25 cellular contexts compared by ENCODE assay signal in the genomic region with DNA sequence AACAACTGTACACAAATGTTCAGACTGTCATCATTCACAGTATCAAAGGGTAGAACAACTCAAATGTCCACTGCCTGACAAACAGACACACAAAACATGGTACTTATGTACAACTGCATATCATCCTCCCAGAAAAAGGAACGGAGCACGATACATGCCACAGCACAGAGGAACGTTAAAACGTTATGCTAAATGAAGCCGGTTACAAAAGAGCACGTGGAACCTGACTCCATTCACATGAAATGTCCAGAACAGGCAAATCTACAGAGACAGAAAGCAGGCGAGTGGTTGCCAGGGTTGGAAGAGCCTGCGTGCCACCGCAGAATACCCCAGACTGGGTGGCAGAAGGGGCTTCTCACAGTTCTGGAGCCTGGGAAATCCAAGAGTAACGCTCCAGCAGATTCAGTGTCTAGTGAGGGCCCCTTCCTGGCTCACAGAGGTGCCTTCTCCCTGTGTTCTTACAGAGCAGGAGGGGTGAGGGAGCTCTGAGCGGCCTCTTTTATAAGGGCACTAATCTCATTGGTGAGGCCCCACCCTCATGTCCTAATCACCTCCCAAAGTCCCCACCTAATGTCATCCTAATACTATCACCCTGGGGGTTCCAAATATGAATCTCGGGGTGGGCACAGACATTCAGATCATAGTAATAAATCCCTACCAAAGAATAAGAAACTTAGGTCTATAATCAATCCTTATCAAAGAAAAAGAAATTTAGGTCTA.
DNase-seq lines count a peak whose midpoint lies in the region; ATAC-seq and TF ChIP-seq lines count a peak whose summit lies in the region.
"Had no signal": no experiment of that assay in that cellular context is flagged by ENCODE, and none has a peak within 500 bp of the region (broad histone marks: within the 10 kb centered on the region; RNA-seq: fewer than 3 reads in every experiment).

No MANE protein-coding gene starts in this region.

- peak overlapping the region; percentile 76 for H3K4me2 ChIP-seq in Loucy (ENCODE audit: low read depth, low read length, poor library complexity, severe bottlenecking)
- H3K4me2 ChIP-seq: hepatocyte had no signal

- peaks cover 5% of the 10 kb centered on the region for H3K9me3 Mint-ChIP-seq in central memory CD8-positive, alpha-beta T cell

- H3K27ac Mint-ChIP-seq in central memory CD8-positive, alpha-beta T cell (ENCODE audit: low read depth), result no peak overlapping the region
- H3K27ac Mint-ChIP-seq: mesothelial cell of epicardium had no signal

- peaks cover 27% of the 10 kb centered on the region for H3K9me3 ChIP-seq in Loucy (ENCODE audit: insufficient read depth, low read depth, low read length)
- H3K9me3 ChIP-seq: breast epithelium had no signal

- H3K27me3 ChIP-seq in Loucy (ENCODE audit: insufficient read depth, low read length, poor library complexity, severe bottlenecking), result no peaks in the 10 kb centered on the region
- H3K27me3 ChIP-seq: breast epithelium, hepatocyte, ovary, SJCRH30 had no signal

- H3K9me2 ChIP-seq in Loucy (replicated peaks; ENCODE audit: low read depth, low read length), result no peaks in the 10 kb centered on the region

- H3K4me3 Mint-ChIP-seq in central memory CD8-positive, alpha-beta T cell, result peak overlapping the region; percentile 2
- H3K4me3 Mint-ChIP-seq: mesothelial cell of epicardium had no signal

- H3K4me1 Mint-ChIP-seq in central memory CD8-positive, alpha-beta T cell, result peaks cover 11% of the 10 kb centered on the region

- DNase-seq in activated effector memory CD4-positive, alpha-beta T cell treated with anti-CD3 and anti-CD28 coated beads, Interleukin-2, amount 50 U/mL, for 16 hours, result peak; percentile 25
- no peak for DNase-seq in activated effector memory CD4-positive, alpha-beta T cell treated with Interleukin-2 at 50 U/mL for 16 hours
- no peak for DNase-seq in central memory CD8-positive, alpha-beta T cell (ENCODE audit: low spot score in 2 of 2)
- peak; percentile 14 for DNase-seq in stimulated activated CD8-positive, alpha-beta memory T cell treated with anti-CD3 and anti-CD28 coated beads, Interleukin-4, amount 100 ng/mL, for 48 hours
- DNase-seq in DMS 273 treated with DMSO at 0.1 percent for 48 hours (lab: John Stamatoyannopoulos, UW) (no peak), AG08395 (ENCODE audit: low spot score) (no peak)
- DNase-seq: amniotic stem cell; effector memory CD4-positive, alpha-beta T cell; naive thymus-derived CD4-positive, alpha-beta T cell; NCI-H1436 treated with DMSO at 0.1 percent for 48 hours; NCI-H510A; SJCRH30; stimulated activated CD4-positive, alpha-beta T cell treated with anti-CD3 and anti-CD28 coated beads, Interleukin-12 subunit alpha, Interleukin-12 subunit beta, amount 100 ng/mL, for 4 hours; stimulated activated CD4-positive, alpha-beta T cell treated with anti-CD3 and anti-CD28 coated beads, Interleukin-4, amount 100 ng/mL, for 4 hours; stimulated activated naive CD8-positive, alpha-beta T cell treated with anti-CD3 and anti-CD28 coated beads, Interleukin-15, Interleukin-2, amounts not matched to agents 100 U/mL and 50 U/mL, for 24 hours; T-cell had no signal

- ATAC-seq in central memory CD8-positive, alpha-beta T cell (replicated peaks; ENCODE audit: extremely low read depth, poor library complexity, severe bottlenecking), result no peak
- no peak for ATAC-seq in HG02571 (IDR thresholded peaks at IDR 0.05; ENCODE audit: unreplicated experiment)
- ATAC-seq: esophagus mucosa; HCT116; naive thymus-derived CD4-positive, alpha-beta T cell; right cardiac atrium; stimulated activated naive CD8-positive, alpha-beta T cell treated with anti-CD3 and anti-CD28 coated beads, Interleukin-15, Interleukin-2, amounts not matched to agents 100 U/mL and 50 U/mL, for 24 hours; T-cell had no signal

- peaks cover 41% of the 10 kb centered on the region for H3K4me1 ChIP-seq in Loucy (ENCODE audit: insufficient read depth, low read length, poor library complexity, severe bottlenecking)
- H3K4me1 ChIP-seq: SJCRH30 had no signal

- H3K4me3 ChIP-seq in Loucy (ENCODE audit: low read length, poor library complexity, severe bottlenecking), result peak overlapping the region; percentile 74
- H3K4me3 ChIP-seq: breast epithelium, hepatocyte, ovary, SJCRH30 had no signal

- H3F3A ChIP-seq in Loucy (ENCODE audit: low read depth), result peaks cover 9% of the 10 kb centered on the region

- no peak overlapping the region for H2AFZ ChIP-seq in Loucy (ENCODE audit: low read length)
- H2AFZ ChIP-seq: hepatocyte had no signal

- no peaks in the 10 kb centered on the region for H3K27me3 Mint-ChIP-seq in central memory CD8-positive, alpha-beta T cell
- H3K27me3 Mint-ChIP-seq: naive thymus-derived CD4-positive, alpha-beta T cell; T-cell had no signal

- H3K36me3 Mint-ChIP-seq in central memory CD8-positive, alpha-beta T cell (ENCODE audit: insufficient read depth), result peaks cover under 1% of the 10 kb centered on the region

- no peak for TF ChIP-seq CTCF in Loucy (conservative IDR thresholded peaks at IDR 0.05; ENCODE audit: low read length)

- no peaks in the 10 kb centered on the region for H3K36me3 ChIP-seq in Loucy (ENCODE audit: insufficient read depth, low read length)
- H3K36me3 ChIP-seq: breast epithelium, ovary, SJCRH30 had no signal

- H3K9ac ChIP-seq in Loucy (ENCODE audit: low read depth, low read length, poor library complexity, severe bottlenecking), result no peak overlapping the region

- H4K20me1 ChIP-seq in Loucy (ENCODE audit: insufficient read depth, low read length, poor library complexity, severe bottlenecking), result no peaks in the 10 kb centered on the region

- H3K79me2 ChIP-seq in Loucy (ENCODE audit: insufficient read depth, low read length), result peaks cover 65% of the 10 kb centered on the region
- H3K79me2 ChIP-seq: hepatocyte had no signal

Comparison
In these comparisons a context has a peak if more than half of its experiments do, and no peak if none do; other contexts are left out.
1. DNase-seq: peak in activated effector memory CD4-positive, alpha-beta T cell treated with anti-CD3 and anti-CD28 coated beads, Interleukin-2, amount 50 U/mL, for 16 hours (single experiment) and stimulated activated CD8-positive, alpha-beta memory T cell treated with anti-CD3 and anti-CD28 coated beads, Interleukin-4, amount 100 ng/mL, for 48 hours (single experiment); none in activated effector memory CD4-positive, alpha-beta T cell treated with Interleukin-2 at 50 U/mL for 16 hours (single experiment), central memory CD8-positive, alpha-beta T cell (0 of 2), DMS 273 treated with DMSO at 0.1 percent for 48 hours (single experiment) and AG08395 (single experiment).